8 cellular contexts compared by ENCODE assay signal in genomic region chr17:64420143-64420670, GRCh38. TPM values are rescaled to one million over a fixed set of nuclear protein-coding genes. Genes with fewer than 3 reads are reported as not detected.
DNase-seq lines count a peak whose midpoint lies in the region; ATAC-seq and TF ChIP-seq lines count a peak whose summit lies in the region.

No MANE protein-coding gene starts in this region.

- H3K27ac Mint-ChIP-seq in neural crest cell (ENCODE audit: unreplicated experiment): no peak overlapping the region

- no peak overlapping the region for H3K27ac ChIP-seq in VCaP

- no peaks in the 10 kb centered on the region for H3K4me1 Mint-ChIP-seq in neural crest cell

- DNase-seq in DMS114 treated with DMSO at 0.1 percent for 48 hours (lab: John Stamatoyannopoulos, UW; ENCODE audit: unreplicated experiment) (peak; percentile 83), NCI-H226 (peak; percentile 36), fibroblast of pulmonary artery (ENCODE audit: low read depth) (peak; percentile 90), neural crest cell (ENCODE audit: low read depth, low spot score) (peak; percentile 17)

- peaks cover 6% of the 10 kb centered on the region for H3K27me3 Mint-ChIP-seq in neural crest cell (ENCODE audit: low read depth)

- ATAC-seq in HG02759 (IDR thresholded peaks at IDR 0.05; ENCODE audit: unreplicated experiment) (peak; percentile 43), HG02870 (IDR thresholded peaks at IDR 0.05; ENCODE audit: unreplicated experiment) (no peak), GM21717 (IDR thresholded peaks at IDR 0.05; ENCODE audit: unreplicated experiment) (no peak)

- no peak overlapping the region for H3K4me3 ChIP-seq in fibroblast of pulmonary artery (replicated peaks; ENCODE audit: low read depth, low read length)

- no peak overlapping the region for H3K4me3 Mint-ChIP-seq in neural crest cell

- no peaks in the 10 kb centered on the region for H3K9me3 Mint-ChIP-seq in neural crest cell

- TF ChIP-seq CTCF in VCaP (conservative IDR thresholded peaks at IDR 0.05) (peak; percentile 87), fibroblast of pulmonary artery (IDR thresholded peaks at IDR 0.05; ENCODE audit: low read length, missing control alignments) (peak; percentile 71), neural crest cell (conservative IDR thresholded peaks at IDR 0.05) (peak; percentile 80)

- H3K36me3 Mint-ChIP-seq in neural crest cell (ENCODE audit: low read depth): no peaks in the 10 kb centered on the region

RNA-seq across cellular contexts. Expression of gene MILR1, which starts 28.7 kb away (rescaled TPM):
- not detected in 2 replicates for total RNA-seq in neural crest cell

RNA-seq across cellular contexts. Expression of gene PECAM1, which starts 29.5 kb away (rescaled TPM):
- total RNA-seq in neural crest cell: 0.48 and 0.68 TPM in 2 replicates

Comparison
In these comparisons a context has a peak if more than half of its experiments do, and no peak if none do; other contexts are left out.
1. DNase-seq: peak in every context shown above with its lines; median percentile 90 in fibroblast of pulmonary artery; 83 in DMS114 treated with DMSO at 0.1 percent for 48 hours; 36 in NCI-H226; 17 in neural crest cell.